ENCODE assay signal across 10 cellular contexts in the genomic region with DNA sequence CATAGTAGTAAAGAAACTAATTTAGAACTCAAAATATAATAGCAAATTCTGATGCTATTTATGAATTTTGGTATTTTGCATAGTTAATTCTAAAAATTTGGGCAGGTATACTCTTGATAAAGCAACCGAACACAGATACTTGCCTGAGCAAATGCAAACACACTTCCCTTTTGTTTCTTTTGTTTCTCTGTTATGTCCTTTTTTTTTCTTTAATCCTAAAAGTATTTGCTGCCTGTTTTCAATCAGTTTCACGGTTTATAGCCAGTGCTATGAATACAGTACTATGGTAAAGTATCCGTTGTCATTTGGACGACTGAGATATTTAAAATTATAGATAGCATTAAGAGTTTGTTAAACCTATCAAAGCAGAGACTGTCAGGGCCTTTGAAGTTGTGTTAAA. TPM values are rescaled to one million over a fixed set of nuclear protein-coding genes. Genes with fewer than 3 reads are reported as not detected.
DNase-seq lines count a peak whose midpoint lies in the region; ATAC-seq and TF ChIP-seq lines count a peak whose summit lies in the region.
"Had no signal": no experiment of that assay in that cellular context is flagged by ENCODE, and none has a peak within 500 bp of the region (broad histone marks: within the 10 kb centered on the region; RNA-seq: fewer than 3 reads in every experiment).

No MANE protein-coding gene starts in this region.

- no peak for DNase-seq in CD4-positive, alpha-beta T cell
- DNase-seq in HAP-1 (ENCODE audit: low spot score in 2 of 2) (peak in 1 of 2 experiments; percentile 94), activated B cell treated with CpG ODN at 0.5 μM for 24 hours (no peak), GF-D8 (lab: John Stamatoyannopoulos, UW) (no peak), T1000 (lab: John Stamatoyannopoulos, UW) (no peak), D341Med (ENCODE audit: low spot score) (no peak)
- no peak for DNase-seq in effector CD8-positive, alpha-beta T cell (lab: John Stamatoyannopoulos, UW)
- DNase-seq: EL, NCI-H2029 had no signal

- CTCF ChIA-PET in CD4-positive, alpha-beta T cell (lab: Charles Lee), result interaction anchor here (1.6 kb wide), 1 partner anchor 20 kb away, joined by 6 read pairs; no protein-coding TSS in a partner anchor
- CTCF ChIA-PET in activated B cell treated with CpG ODN at 0.5 μM for 24 hours (lab: Charles Lee), result interaction anchor here (1.6 to 3.7 kb wide), 2 partner anchors 20 to 21 kb away, joined by 7 to 32 read pairs; no protein-coding TSS in a partner anchor

- in situ Hi-C loops in HAP-1 (cut with MboI; ENCODE audit: low sequenced_read_pairs), result loop anchor here (25.0 kb wide), 2 partner anchors 112 to 588 kb away; no protein-coding TSS in a partner anchor

- no peak overlapping the region for H3K27ac Mint-ChIP-seq in CD4-positive, alpha-beta T cell
- peak overlapping the region; percentile 74 for H3K27ac Mint-ChIP-seq in activated B cell treated with CpG ODN at 0.5 μM for 24 hours

- no peaks in the 10 kb centered on the region for H3K9me3 ChIP-seq in CD4-positive, alpha-beta T cell (ENCODE audit: control insufficient read depth, low read length)
- H3K9me3 ChIP-seq in HAP-1 (no peaks in the 10 kb centered on the region), iPS-20b (ENCODE audit: insufficient read depth, low read depth, low read length) (no peaks in the 10 kb centered on the region)

- intact Hi-C loops in CD4-positive, alpha-beta T cell (cut with DNase I, micrococcal nuclease), result no loop called here
- intact Hi-C loops in activated B cell treated with CpG ODN at 0.5 μM for 24 hours (cut with micrococcal nuclease), result no loop called here

- POLR2A ChIA-PET in CD4-positive, alpha-beta T cell (lab: Charles Lee), result no interaction called here
- POLR2A ChIA-PET in activated B cell treated with CpG ODN at 0.5 μM for 24 hours (lab: Charles Lee), result no interaction called here

- H3K36me3 ChIP-seq in HAP-1 (replicated peaks) (peaks cover 15% of the 10 kb centered on the region), iPS-20b (ENCODE audit: insufficient read depth, low read depth, low read length) (peaks cover 14% of the 10 kb centered on the region)

- no peaks in the 10 kb centered on the region for H3K27me3 Mint-ChIP-seq in CD4-positive, alpha-beta T cell
- H3K27me3 Mint-ChIP-seq in activated B cell treated with CpG ODN at 0.5 μM for 24 hours, result no peaks in the 10 kb centered on the region

- peaks cover 22% of the 10 kb centered on the region for H3K36me3 Mint-ChIP-seq in CD4-positive, alpha-beta T cell (ENCODE audit: low read depth)
- peaks cover 15% of the 10 kb centered on the region for H3K36me3 Mint-ChIP-seq in activated B cell treated with CpG ODN at 0.5 μM for 24 hours (ENCODE audit: low read depth)

- no peaks in the 10 kb centered on the region for H3K9me3 Mint-ChIP-seq in CD4-positive, alpha-beta T cell
- no peaks in the 10 kb centered on the region for H3K9me3 Mint-ChIP-seq in activated B cell treated with CpG ODN at 0.5 μM for 24 hours

- no peak for TF ChIP-seq CTCF in CD4-positive, alpha-beta T cell (IDR thresholded peaks at IDR 0.05)
- TF ChIP-seq CTCF in activated B cell treated with CpG ODN at 0.5 μM for 24 hours (IDR thresholded peaks at IDR 0.05), result no peak

- H3K4me1 Mint-ChIP-seq in CD4-positive, alpha-beta T cell (ENCODE audit: low read depth), result peaks cover 29% of the 10 kb centered on the region
- H3K4me1 Mint-ChIP-seq in activated B cell treated with CpG ODN at 0.5 μM for 24 hours, result peaks cover 33% of the 10 kb centered on the region

- peak overlapping the region; percentile 13; the same call in 1 of the 2 replicates for H3K9ac ChIP-seq in iPS-20b (ENCODE audit: low read depth, low read length)

- H3K27me3 ChIP-seq in CD4-positive, alpha-beta T cell (ENCODE audit: control insufficient read depth, insufficient read depth, low read length), result no peaks in the 10 kb centered on the region
- H3K27me3 ChIP-seq in HAP-1 (ENCODE audit: low read depth) (no peaks in the 10 kb centered on the region), iPS-20b (ENCODE audit: insufficient read depth, low read length) (no peaks in the 10 kb centered on the region)

- H3K4me3 Mint-ChIP-seq in CD4-positive, alpha-beta T cell, result peak overlapping the region; percentile 62
- peak overlapping the region; percentile 50 for H3K4me3 Mint-ChIP-seq in activated B cell treated with CpG ODN at 0.5 μM for 24 hours

- H3K4me3 ChIP-seq in HAP-1, result peak overlapping the region; percentile 89
- peak overlapping the region; percentile 95; the same call in 1 of the 2 replicates for H3K4me3 ChIP-seq in iPS-20b (ENCODE audit: low read length)

- H3K27ac ChIP-seq in CD4-positive, alpha-beta T cell (ENCODE audit: low read depth, low read length), result no peak overlapping the region
- no peak overlapping the region for H3K27ac ChIP-seq in iPS-20b (ENCODE audit: low read length)

- peaks cover 28% of the 10 kb centered on the region for H3K4me1 ChIP-seq in HAP-1
- H3K4me1 ChIP-seq in iPS-20b (ENCODE audit: insufficient read depth, low read length), result no peaks in the 10 kb centered on the region

- no peak for ATAC-seq in CD4-positive, alpha-beta T cell (ENCODE audit: poor library complexity)
- ATAC-seq in activated B cell treated with CpG ODN at 0.5 μM for 24 hours (ENCODE audit: low read depth), result no peak

RNA-seq across cellular contexts. Expression of gene PHF6, which starts 2.6 kb away (rescaled TPM):
- total RNA-seq in CD4-positive, alpha-beta T cell, result 1 to 10 TPM; 7.5 to 7.9 TPM
- total RNA-seq in activated B cell treated with CpG ODN at 0.5 μM for 24 hours, result 34.9 and 39.6 TPM in 2 replicates
